In genomic region chr3:100403362-100403761, GRCh38 we compare ENCODE assay signal across 8 cellular contexts. TPM values are rescaled to one million over a fixed set of nuclear protein-coding genes. Genes with fewer than 3 reads are reported as not detected.
A peak's percentile ranks its signal among the peaks of the same experiment; 100 is the strongest.
DNase-seq lines count a peak whose midpoint lies in the region; ATAC-seq and TF ChIP-seq lines count a peak whose summit lies in the region.
"Not testable (repeated sequence)": the region's sequence is repeated elsewhere in the genome, so short reads cannot be mapped to it uniquely, and the experiment has no call there.

No MANE protein-coding gene starts in this region.

- not testable (repeated sequence) for H3K27me3 Mint-ChIP-seq in activated CD8-positive, alpha-beta memory T cell treated with anti-CD3 and anti-CD28 coated beads, Interleukin-2, amount 10 ng/mL, durations not matched to agents 7 days and 5 days

- POLR2A ChIA-PET in PC-9 (lab: Charles Lee; ENCODE audit: unreplicated experiment), result interaction anchor here (0.6 to 0.9 kb wide), 2 partner anchors 22 to 138 kb away, joined by 4 to 23 read pairs; no protein-coding TSS in a partner anchor

- not testable (repeated sequence) for H3K27ac ChIP-seq in 22Rv1; MM.1S (ENCODE audit: low read length); PC-9; coronary artery

- BruUV-seq in PC-9 (replicated peaks; lab: Mats Ljungman, UMichigan), result not testable (repeated sequence)

- H3K4me1 ChIP-seq in MM.1S (ENCODE audit: low read length), result peaks cover 16% of the 10 kb centered on the region
- peaks cover 34% of the 10 kb centered on the region for H3K4me1 ChIP-seq in PC-9 (replicated peaks; ENCODE audit: insufficient read depth)
- peaks cover 14% of the 10 kb centered on the region for H3K4me1 ChIP-seq in neuron (ENCODE audit: insufficient read depth, low read length)

- not testable (repeated sequence) for H3K27ac Mint-ChIP-seq in activated CD8-positive, alpha-beta memory T cell treated with anti-CD3 and anti-CD28 coated beads, Interleukin-2, amount 10 ng/mL, durations not matched to agents 7 days and 5 days

- not testable (repeated sequence) for H4K20me1 ChIP-seq in MM.1S (ENCODE audit: insufficient read depth, low read length)
- H4K20me1 ChIP-seq in PC-9 (ENCODE audit: insufficient read depth), result peaks cover 20% of the 10 kb centered on the region

- H3K4me2 ChIP-seq in MM.1S (ENCODE audit: low read depth, low read length), result peak overlapping the region; percentile 67; the same call in 1 of the 2 replicates
- peak overlapping the region; percentile 93 for H3K4me2 ChIP-seq in PC-9

- peaks cover 36% of the 10 kb centered on the region for H3K79me2 ChIP-seq in MM.1S (ENCODE audit: low read length)
- H3K79me2 ChIP-seq in PC-9 (ENCODE audit: low read depth), result peaks cover 64% of the 10 kb centered on the region

- intact Hi-C loops in PC-9 (cut with micrococcal nuclease; ENCODE audit: unreplicated experiment), result loop anchor here (1.0 to 5.0 kb wide), 3 partner anchors 22 to 586 kb away; partner anchors contain the start of gene CMSS1

- CTCF ChIA-PET in PC-9 (lab: Charles Lee), result interaction anchor here (0.6 to 0.9 kb wide), 2 partner anchors 59 to 306 kb away, joined by 3 read pairs; partner anchors contain the start of gene TFG
- CTCF ChIA-PET in activated CD8-positive, alpha-beta memory T cell treated with anti-CD3 and anti-CD28 coated beads, Interleukin-2, amount 10 ng/mL, durations not matched to agents 7 days and 5 days (lab: Charles Lee), result not testable (repeated sequence)

- not testable (repeated sequence) for H3K9ac ChIP-seq in MM.1S (ENCODE audit: low read length)

- H2AFZ ChIP-seq in MM.1S (ENCODE audit: low read length), result not testable (repeated sequence)
- H2AFZ ChIP-seq in PC-9 (peak overlapping the region; percentile 61), neuron (ENCODE audit: low read depth, low read length) (peak overlapping the region; percentile 68)

- H3K27me3 ChIP-seq in GM06990 (replicated peaks; ENCODE audit: control insufficient read depth, insufficient read depth, low read length); MM.1S (replicated peaks; ENCODE audit: insufficient read depth, low read length); PC-9 (ENCODE audit: insufficient read depth, low read depth); neuron (ENCODE audit: insufficient read depth, low read length): not testable (repeated sequence)

- H3K9me3 ChIP-seq in MM.1S (replicated peaks; ENCODE audit: insufficient read depth, low read length); neuron (ENCODE audit: low read length): not testable (repeated sequence)
- peaks cover 14% of the 10 kb centered on the region for H3K9me3 ChIP-seq in PC-9 (ENCODE audit: insufficient read depth, low read depth)

- H3K36me3 ChIP-seq in GM06990 (ENCODE audit: control insufficient read depth, insufficient read depth, low read length); MM.1S (replicated peaks; ENCODE audit: insufficient read depth, low read length); neuron (ENCODE audit: insufficient read depth, low read length): not testable (repeated sequence)
- H3K36me3 ChIP-seq in PC-9 (ENCODE audit: low read depth), result peaks cover 22% of the 10 kb centered on the region; the same call in 1 of the 2 replicates

- not testable (repeated sequence) for DNase-seq in GM06990 (ENCODE audit: extremely low read depth, insufficient read length); MM.1S; activated CD8-positive, alpha-beta memory T cell treated with anti-CD3 and anti-CD28 coated beads, Interleukin-2, amount 10 ng/mL, durations not matched to agents 7 days and 5 days; coronary artery (ENCODE audit: low spot score)
- peak in 1 of 2 experiments; percentile 27 for DNase-seq in PC-9

- not testable (repeated sequence) for H3K9me2 ChIP-seq in MM.1S (replicated peaks; ENCODE audit: insufficient read depth, low read length); PC-9 (ENCODE audit: insufficient read depth)

- ATAC-seq in activated CD8-positive, alpha-beta memory T cell treated with anti-CD3 and anti-CD28 coated beads, Interleukin-2, amount 10 ng/mL, durations not matched to agents 7 days and 5 days, result not testable (repeated sequence)

- TF ChIP-seq CTCF in 22Rv1 (IDR thresholded peaks at IDR 0.05) (peak; percentile 7; the same call in 1 of the 2 replicates), GM06990 (IDR thresholded peaks at IDR 0.05; ENCODE audit: insufficient read depth, low read length, poor library complexity, severe bottlenecking) (peak; percentile 18)
- TF ChIP-seq CTCF in MM.1S (IDR thresholded peaks at IDR 0.05; ENCODE audit: low read length); PC-9 (conservative IDR thresholded peaks at IDR 0.05); coronary artery (IDR thresholded peaks at IDR 0.05): not testable (repeated sequence)

- H3F3A ChIP-seq in MM.1S (ENCODE audit: insufficient read depth, low read length); PC-9 (ENCODE audit: insufficient read depth, low read depth): not testable (repeated sequence)

- peaks cover 13% of the 10 kb centered on the region for H3K9me3 Mint-ChIP-seq in activated CD8-positive, alpha-beta memory T cell treated with anti-CD3 and anti-CD28 coated beads, Interleukin-2, amount 10 ng/mL, durations not matched to agents 7 days and 5 days (ENCODE audit: low read depth)

- H3K36me3 Mint-ChIP-seq in activated CD8-positive, alpha-beta memory T cell treated with anti-CD3 and anti-CD28 coated beads, Interleukin-2, amount 10 ng/mL, durations not matched to agents 7 days and 5 days, result peaks cover 33% of the 10 kb centered on the region

- H3K4me1 Mint-ChIP-seq in activated CD8-positive, alpha-beta memory T cell treated with anti-CD3 and anti-CD28 coated beads, Interleukin-2, amount 10 ng/mL, durations not matched to agents 7 days and 5 days, result peaks cover 46% of the 10 kb centered on the region

- peak overlapping the region; percentile 85 for H3K4me3 Mint-ChIP-seq in activated CD8-positive, alpha-beta memory T cell treated with anti-CD3 and anti-CD28 coated beads, Interleukin-2, amount 10 ng/mL, durations not matched to agents 7 days and 5 days

- H3K4me3 ChIP-seq in GM06990 (replicated peaks; ENCODE audit: low read depth, low read length), result peak overlapping the region; percentile 81
- H3K4me3 ChIP-seq in MM.1S (ENCODE audit: low read length), result 0 out of 2 replicates have a peak overlapping the region, but pooled peaks have one; percentile 92
- H3K4me3 ChIP-seq in PC-9, result peak overlapping the region; percentile 83
- peak overlapping the region; percentile 95 for H3K4me3 ChIP-seq in coronary artery
- H3K4me3 ChIP-seq in iPS-11a (ENCODE audit: low read depth, low read length), result peak overlapping the region; percentile 87
- peak overlapping the region; percentile 76 for H3K4me3 ChIP-seq in neuron (ENCODE audit: low read length)

RNA-seq across cellular contexts. Expression of gene LNP1, which starts 2.0 kb away (rescaled TPM):
- 4.8 TPM in 2 replicates for total RNA-seq in PC-9 (2021)
- total RNA-seq in activated CD8-positive, alpha-beta memory T cell treated with anti-CD3 and anti-CD28 coated beads, Interleukin-2, amount 10 ng/mL, durations not matched to agents 7 days and 5 days, result 1 to 10 TPM; 2.3 to 2.6 TPM

RNA-seq across cellular contexts. Expression of gene TOMM70, which starts 2.5 kb away (rescaled TPM):
- total RNA-seq in PC-9 (2021), result 63.7 and 65.2 TPM in 2 replicates
- 10 to 100 TPM; 38.9 to 46.9 TPM for total RNA-seq in activated CD8-positive, alpha-beta memory T cell treated with anti-CD3 and anti-CD28 coated beads, Interleukin-2, amount 10 ng/mL, durations not matched to agents 7 days and 5 days
